In genomic region chr1:212461916-212462660, GRCh38 we compare ENCODE assay signal across 19 cellular contexts.
"Had no signal": no experiment of that assay in that cellular context is flagged by ENCODE, and none has a peak within 500 bp of the region (broad histone marks: within the 10 kb centered on the region; RNA-seq: fewer than 3 reads in every experiment).

No MANE protein-coding gene starts in this region.

- H3K4me3 Mint-ChIP-seq: activated T-cell treated with anti-CD3 and anti-CD28 coated beads, Interleukin-2, amount 50 U/mL, for 72 hours; mesothelial cell of epicardium; nephron; stimulated activated naive CD8-positive, alpha-beta T cell treated with anti-CD3 and anti-CD28 coated beads, Interleukin-15, amount 100 ng/mL, for 72 hours; T-helper 17 cell had no signal

- H3K9me3 ChIP-seq: lower lobe of right lung, right atrium auricular region, thoracic aorta, upper lobe of left lung had no signal

- H2AFZ ChIP-seq: hepatocyte had no signal

- H3K9me3 Mint-ChIP-seq: activated T-cell treated with anti-CD3 and anti-CD28 coated beads, Interleukin-2, amount 50 U/mL, for 72 hours; mesothelial cell of epicardium; nephron; stimulated activated naive CD8-positive, alpha-beta T cell treated with anti-CD3 and anti-CD28 coated beads, Interleukin-15, amount 100 ng/mL, for 72 hours had no signal

- H3K4me1 ChIP-seq: lower lobe of right lung, right atrium auricular region had no signal

- H3K36me3 Mint-ChIP-seq: mesothelial cell of epicardium had no signal

- H3K4me3 ChIP-seq: gastroesophageal sphincter, hepatocyte, lower lobe of right lung, right atrium auricular region, thoracic aorta, upper lobe of left lung had no signal

- H3K36me3 ChIP-seq: brain microvascular endothelial cell, gastroesophageal sphincter, lower lobe of right lung, right atrium auricular region, thoracic aorta, upper lobe of left lung had no signal

- H3K4me2 ChIP-seq: hepatocyte had no signal

- H3K27me3 Mint-ChIP-seq: stimulated activated naive CD8-positive, alpha-beta T cell treated with anti-CD3 and anti-CD28 coated beads, Interleukin-15, amount 100 ng/mL, for 72 hours had no signal

- H3K27ac ChIP-seq: brain microvascular endothelial cell, gastroesophageal sphincter, hepatocyte, lower lobe of right lung, right atrium auricular region, thoracic aorta, upper lobe of left lung, VCaP had no signal

- H3K27ac Mint-ChIP-seq: activated T-cell treated with anti-CD3 and anti-CD28 coated beads, Interleukin-2, amount 50 U/mL, for 72 hours; mesothelial cell of epicardium; nephron; stimulated activated naive CD8-positive, alpha-beta T cell treated with anti-CD3 and anti-CD28 coated beads, Interleukin-15, amount 100 ng/mL, for 72 hours; T-helper 17 cell had no signal

- H3K27me3 ChIP-seq: brain microvascular endothelial cell, gastroesophageal sphincter, hepatocyte, right atrium auricular region, upper lobe of left lung had no signal

- DNase-seq: activated CD4-positive, alpha-beta T cell treated with anti-CD3 and anti-CD28 coated beads for 1 hour; activated CD8-positive, alpha-beta memory T cell treated with anti-CD3 and anti-CD28 coated beads for 24 hours; activated naive CD4-positive, alpha-beta T cell; activated T-cell treated with anti-CD3 and anti-CD28 coated beads, Interleukin-2, amount 50 U/mL, for 72 hours; brain microvascular endothelial cell; effector CD8-positive, alpha-beta T cell; left colon; lower lobe of right lung; occipital lobe; stimulated activated naive CD8-positive, alpha-beta T cell treated with anti-CD3 and anti-CD28 coated beads, Interleukin-15, amount 100 ng/mL, for 72 hours; T-helper 17 cell; upper lobe of left lung had no signal

- H3K4me1 Mint-ChIP-seq: T-helper 17 cell had no signal
